Comparison of ENCODE assay signal across 8 cellular contexts in genomic region chr19:39125554-39126311, GRCh38. TPM values are rescaled to one million over a fixed set of nuclear protein-coding genes. Genes with fewer than 3 reads are reported as not detected.
DNase-seq lines count a peak whose midpoint lies in the region; ATAC-seq and TF ChIP-seq lines count a peak whose summit lies in the region.

Gene PAK4 (plus strand): TSS chr19:39125786. CDS start chr19:39169554, 43,768 bp downstream.

- H3K4me3 ChIP-seq in left lung, result peak within 1 kb of the TSS; percentile 84 to 89

- H3K27ac Mint-ChIP-seq in dendritic cell treated with granulocyte-macrophage colony-stimulating factor and Interleukin-4, amounts not matched to agents 40 ng/mL and 50 ng/mL, for 4 days, result peak within 1 kb of the TSS; percentile 93

- no peaks in the 10 kb centered on the region for H3K36me3 ChIP-seq in left lung

- H3K4me1 ChIP-seq in left lung, result peaks cover 8 to 54% of the 10 kb centered on the region in 2 donors

- peaks cover 7% of the 10 kb centered on the region for H3K36me3 Mint-ChIP-seq in dendritic cell treated with granulocyte-macrophage colony-stimulating factor and Interleukin-4, amounts not matched to agents 40 ng/mL and 50 ng/mL, for 4 days (ENCODE audit: low read depth)

- TF ChIP-seq CTCF in left lung (IDR thresholded peaks at IDR 0.05), result no peak

- H3K27ac ChIP-seq in left lung, result peak within 1 kb of the TSS; percentile 56 to 88

- ATAC-seq in GM19372 (IDR thresholded peaks at IDR 0.05; ENCODE audit: low read depth, unreplicated experiment), result peak; percentile 94
- peak; percentile 68 for ATAC-seq in HG03558 (IDR thresholded peaks at IDR 0.05; ENCODE audit: extremely low read depth, unreplicated experiment)
- peak; percentile 98 for ATAC-seq in left lung

- H3K27me3 Mint-ChIP-seq in dendritic cell treated with granulocyte-macrophage colony-stimulating factor and Interleukin-4, amounts not matched to agents 40 ng/mL and 50 ng/mL, for 4 days, result peaks cover 11% of the 10 kb centered on the region

- no peaks in the 10 kb centered on the region for H3K9me3 Mint-ChIP-seq in dendritic cell treated with granulocyte-macrophage colony-stimulating factor and Interleukin-4, amounts not matched to agents 40 ng/mL and 50 ng/mL, for 4 days

- no peaks in the 10 kb centered on the region for H3K9me3 ChIP-seq in left lung

- peaks cover 42% of the 10 kb centered on the region for H3K4me1 Mint-ChIP-seq in dendritic cell treated with granulocyte-macrophage colony-stimulating factor and Interleukin-4, amounts not matched to agents 40 ng/mL and 50 ng/mL, for 4 days (ENCODE audit: low read depth)

- DNase-seq in C1 segment of cervical spinal cord (lab: John Stamatoyannopoulos, UW) (peak; percentile 65 to 96 (median 94)), NCI-H774 (lab: John Stamatoyannopoulos, UW) (peak; percentile 97), left lung (peak; percentile 97 to 98)
- DNase-seq in activated CD4-positive, alpha-beta T cell treated with anti-CD3 and anti-CD28 coated beads, Interleukin-2, amount 50 U/mL, for 4 hours, result peak; percentile 93 to 95
- DNase-seq in stimulated activated CD4-positive, alpha-beta T cell treated with anti-CD3 and anti-CD28 coated beads, Interleukin-2, amount 100 ng/mL, for 48 hours, result peak; percentile 96 to 98

- no peaks in the 10 kb centered on the region for H3K27me3 ChIP-seq in left lung

- peak within 1 kb of the TSS; percentile 97 for H3K4me3 Mint-ChIP-seq in dendritic cell treated with granulocyte-macrophage colony-stimulating factor and Interleukin-4, amounts not matched to agents 40 ng/mL and 50 ng/mL, for 4 days

- intact Hi-C loops in dendritic cell treated with granulocyte-macrophage colony-stimulating factor and Interleukin-4, amounts not matched to agents 40 ng/mL and 50 ng/mL, for 4 days (cut with micrococcal nuclease), result loop anchor here (5.0 kb wide), 1 partner anchor 217 kb away; the partner anchor contains the start of gene SAMD4B
- intact Hi-C loops in left lung (cut with DNase I), result no loop called here

RNA-seq across cellular contexts. Expression of gene PAK4, which starts in this region (rescaled TPM):
- total RNA-seq in left lung, result 10 to 100 TPM; 43.9 to 46.0 TPM

Comparison
In these comparisons a context has a peak if more than half of its experiments do, and no peak if none do; other contexts are left out.
1. Peak in every context shown above with its lines: DNase-seq, ATAC-seq, H3K4me3 ChIP-seq and H3K27ac ChIP-seq.